ENCODE assay signal across 18 cellular contexts in the genomic region with DNA sequence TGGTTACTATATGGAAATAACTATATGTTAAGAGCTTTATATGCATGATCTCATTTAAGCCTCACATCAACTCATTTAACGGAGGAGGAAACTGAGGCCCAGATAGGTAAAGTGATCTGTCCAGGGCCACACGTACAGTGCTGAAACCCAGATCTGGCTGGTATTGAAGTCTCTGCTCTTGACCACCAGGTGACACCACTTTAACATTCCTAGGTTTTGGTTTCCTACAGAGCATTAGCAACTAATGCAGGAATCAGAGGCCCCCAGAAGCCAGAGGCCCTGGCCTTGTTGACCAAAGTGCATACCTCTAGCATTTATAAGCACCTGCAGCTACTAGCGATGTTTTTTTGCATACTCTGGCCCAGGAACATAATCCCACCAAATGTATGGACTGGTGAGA. TPM values are rescaled to one million over a fixed set of nuclear protein-coding genes. Genes with fewer than 3 reads are reported as not detected.
DNase-seq lines count a peak whose midpoint lies in the region; ATAC-seq, FAIRE-seq and TF ChIP-seq lines count a peak whose summit lies in the region.
"Had no signal": no experiment of that assay in that cellular context is flagged by ENCODE, and none has a peak within 500 bp of the region (broad histone marks: within the 10 kb centered on the region; RNA-seq: fewer than 3 reads in every experiment).

No MANE protein-coding gene starts in this region.

- H3K9me3 ChIP-seq in A673 (ENCODE audit: low read depth, low read length, poor library complexity, severe bottlenecking) (no peaks in the 10 kb centered on the region), kidney (ENCODE audit: control insufficient read depth in 1 of 2, low read length in 2 of 2) (no peaks in the 10 kb centered on the region), adrenal gland (replicated peaks in 1 of 3) (no peaks in the 10 kb centered on the region)
- H3K9me3 ChIP-seq: esophagus squamous epithelium had no signal

- BruUV-seq in A673 (replicated peaks; lab: Mats Ljungman, UMichigan), result no TSS peak

- TF ChIP-seq CTCF in A673 (conservative IDR thresholded peaks at IDR 0.05; ENCODE audit: low read depth, low read length) (0 out of 2 replicates have a peak, but pooled peaks have one; percentile 20), GM12873 (IDR thresholded peaks at IDR 0.05; ENCODE audit: insufficient read depth, low read depth, low read length, missing control alignments) (peak; percentile 8), astrocyte of the spinal cord (IDR thresholded peaks at IDR 0.05; ENCODE audit: low read depth, low read length) (peak; percentile 10), kidney (IDR thresholded peaks at IDR 0.05; ENCODE audit: borderline replicate concordance, extremely low read depth, insufficient read depth) (peak; percentile 21), adrenal gland (IDR thresholded peaks at IDR 0.05) (no peak)

- no peaks in the 10 kb centered on the region for H3K36me3 ChIP-seq in A673 (ENCODE audit: insufficient read depth, low read length, poor library complexity, severe bottlenecking)
- peaks cover 21 to 38% of the 10 kb centered on the region in 2 donors for H3K36me3 ChIP-seq in kidney (ENCODE audit: control insufficient read depth in 1 of 2, insufficient read depth in 2 of 2, low read length in 2 of 2)
- peaks cover 0 to 43% of the 10 kb centered on the region in 2 donors for H3K36me3 ChIP-seq in adrenal gland (replicated peaks in 1 of 2)

- no peak overlapping the region for H3K27ac ChIP-seq in A673 (ENCODE audit: low read depth, low read length, poor library complexity, severe bottlenecking)
- H3K27ac ChIP-seq in kidney (ENCODE audit: low read depth in 2 of 2, low read length in 2 of 2), result no peak overlapping the region
- H3K27ac ChIP-seq in adrenal gland, result no peak overlapping the region
- H3K27ac ChIP-seq: esophagus squamous epithelium had no signal

- intact Hi-C loops in A673 (cut with micrococcal nuclease; ENCODE audit: unreplicated experiment) (no loop called here), kidney (cut with DNase I) (no loop called here), adrenal gland (cut with DNase I) (no loop called here)

- no peak for DNase-seq in A673 (ENCODE audit: low spot score)
- no peak for DNase-seq in astrocyte of the spinal cord (ENCODE audit: low read depth, low spot score)
- no peak for DNase-seq in kidney
- no peak for DNase-seq in KBM-7
- DNase-seq in adrenal gland, result no peak
- DNase-seq in COLO668 (lab: John Stamatoyannopoulos, UW; ENCODE audit: unreplicated experiment), result no peak
- DNase-seq: activated CD4-positive, alpha-beta memory T cell treated with anti-CD3 and anti-CD28 coated beads, Interleukin-2, amount 10 ng/mL, durations not matched to agents 7 days and 5 days; cortex of kidney; esophagus squamous epithelium; hypothalamus; NCI-H146; retina; stimulated activated CD4-positive, alpha-beta T cell treated with anti-CD3 and anti-CD28 coated beads, Interleukin-15, amount 100 ng/mL, for 24 hours had no signal

- no peaks in the 10 kb centered on the region for H3K27me3 ChIP-seq in A673 (replicated peaks; ENCODE audit: insufficient read depth, low read depth, low read length, poor library complexity)
- H3K27me3 ChIP-seq in adrenal gland, result no peaks in the 10 kb centered on the region
- H3K27me3 ChIP-seq: esophagus squamous epithelium had no signal

- no peak for ATAC-seq in HG03175 (IDR thresholded peaks at IDR 0.05; ENCODE audit: unreplicated experiment)
- ATAC-seq: natural killer cell treated with Interleukin-12 subunit alpha and Interleukin-12 subunit beta and Interleukin-15 and Interleukin-18, amount 100 ng/mL, for 72 hours had no signal

- POLR2A ChIA-PET in A673 (lab: Charles Lee; ENCODE audit: low non-redundant PET), result no interaction called here

- no peak for TF ChIP-seq POLR2A in adrenal gland (IDR thresholded peaks at IDR 0.05)

- no peak for FAIRE-seq in kidney (lab: Jason Lieb, UNC)

- CTCF ChIA-PET in A673 (lab: Charles Lee), result no interaction called here

- in situ Hi-C loops in astrocyte of the spinal cord (cut with HindIII; ENCODE audit: low sequenced_read_pairs) (no loop called here), KBM-7 (cut with MboI; ENCODE audit: low pct_unique_long_range_greater_than_20kb, low sequenced_read_pairs) (no loop called here)

- H3K4me3 ChIP-seq in A673 (ENCODE audit: low read depth, low read length, poor library complexity, severe bottlenecking) (no peak overlapping the region), astrocyte of the spinal cord (ENCODE audit: low read depth, low read length) (no peak overlapping the region), kidney (ENCODE audit: low read length in 2 of 2) (no peak overlapping the region), adrenal gland (no peak overlapping the region)
- H3K4me3 ChIP-seq: esophagus squamous epithelium, lung had no signal

- WGBS in adrenal gland, 4 donors, result 92 to 98% (median 94%) methylated on average over 2 to 3 of the region's 3 CpGs

- H3K4me1 ChIP-seq in A673 (ENCODE audit: insufficient read depth, low read length, poor library complexity, severe bottlenecking) (no peaks in the 10 kb centered on the region), kidney (ENCODE audit: control insufficient read depth in 1 of 2, insufficient read depth in 1 of 2, low read depth in 1 of 2, low read length in 2 of 2) (no peaks in the 10 kb centered on the region), adrenal gland (replicated peaks in 1 of 2) (no peaks in the 10 kb centered on the region)

- no peak overlapping the region for H3K9ac ChIP-seq in kidney (ENCODE audit: low read length in 2 of 2)

RNA-seq across cellular contexts. Expression of a gene that starts 12.9 kb away (rescaled TPM):
- 27.9 and 33.4 TPM in 2 replicates for total RNA-seq in A673 (2021)
- 48.2 TPM for total RNA-seq in kidney
- 20.3 TPM for polyA plus RNA-seq in kidney (ENCODE audit: insufficient read depth, low read depth, low replicate concordance)
- total RNA-seq in adrenal gland, result 10 to 100 TPM; 17.8 to 36.1 (median 26.7) TPM
- 10 to 100 TPM; 12.6 to 18.7 (median 14.9) TPM for polyA plus RNA-seq in adrenal gland

RNA-seq across cellular contexts. Expression of a gene that starts 39.2 kb away (rescaled TPM):
- total RNA-seq in A673 (2021) (28.2 and 31.8 TPM in 2 replicates), kidney (36.7 TPM), adrenal gland (10 to 100 TPM; 15.9 to 45.5 (median 36.0) TPM)
- polyA plus RNA-seq in kidney (ENCODE audit: insufficient read depth, low read depth, low replicate concordance) (50.8 TPM), adrenal gland (10 to 100 TPM; 16.0 to 41.7 (median 16.4) TPM)

RNA-seq across cellular contexts. Expression of a gene that starts 58.9 kb away (rescaled TPM):
- 20.4 and 21.5 TPM in 2 replicates for total RNA-seq in A673 (2021)
- total RNA-seq in kidney, result not detected
- polyA plus RNA-seq in kidney (ENCODE audit: insufficient read depth, low read depth, low replicate concordance), result 1.2 TPM
- total RNA-seq in adrenal gland, result not detected
- polyA plus RNA-seq in adrenal gland, result under 1 TPM in 1 of 3 donors, not detected in 2; 0.09 TPM
- total RNA-seq: activated CD4-positive, alpha-beta memory T cell treated with anti-CD3 and anti-CD28 coated beads, Interleukin-2, amount 10 ng/mL, durations not matched to agents 7 days and 5 days; LHCN-M2; natural killer cell treated with Interleukin-12 subunit alpha and Interleukin-12 subunit beta and Interleukin-15 and Interleukin-18, amount 100 ng/mL, for 72 hours had no signal

Comparison
In these comparisons a context has a peak if more than half of its experiments do, and no peak if none do; other contexts are left out.
1. CTCF ChIP-seq: peak in A673 (single experiment), GM12873 (single experiment), astrocyte of the spinal cord (single experiment) and kidney (single experiment); none in adrenal gland (0 of 6).
2. RNA of a gene that starts 58.9 kb away (total RNA-seq): 20.4 to 21.5 TPM in A673; not detected in kidney (single experiment) and not detected in adrenal gland; every median in the first group is over 10 times any median in the second.